1 cellular context compared by ENCODE assay signal in the genomic region with DNA sequence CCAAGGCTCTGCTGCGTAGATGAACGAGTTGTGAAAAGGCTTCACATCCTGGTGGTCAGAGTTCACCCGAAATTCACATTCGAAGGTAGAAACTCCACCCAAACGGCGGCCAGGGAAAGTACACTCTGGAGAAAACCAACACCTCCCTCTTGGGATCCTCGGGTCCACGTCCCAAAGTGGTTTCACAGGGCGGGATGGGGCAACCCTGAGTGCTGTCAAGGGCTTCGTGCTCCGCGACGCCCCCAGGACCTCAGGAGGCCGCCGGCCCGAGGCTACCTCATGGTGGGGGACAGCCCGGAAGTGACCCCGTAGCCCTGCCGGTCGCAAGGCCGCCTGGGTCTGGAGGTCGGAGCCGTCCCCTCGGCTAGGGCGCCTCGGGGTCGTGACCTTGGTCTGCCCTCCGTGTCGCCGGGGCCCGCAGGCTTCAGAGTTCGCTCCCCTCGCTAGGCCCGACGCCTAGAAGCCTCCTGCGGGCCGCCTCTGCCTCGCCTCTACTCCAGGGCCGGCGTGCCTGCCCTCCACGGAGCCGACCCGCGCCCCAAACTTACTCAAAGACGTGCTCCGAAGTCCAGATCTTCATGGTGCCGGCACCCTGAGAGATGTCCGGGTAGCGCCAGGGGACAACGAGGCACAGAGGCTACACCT.
TF ChIP-seq lines count a peak whose summit lies in the region.

A gene (minus strand): TSS at position 636 of the 645 bp plus-strand sequence. CDS start 56 bp downstream, at position 580.

TF ChIP-seq in K562, 482 proteins besides CTCF, POLR2A, EP300 and RAD21 (continued from another document and continues in another):
- TF ChIP-seq, protein P1, sequence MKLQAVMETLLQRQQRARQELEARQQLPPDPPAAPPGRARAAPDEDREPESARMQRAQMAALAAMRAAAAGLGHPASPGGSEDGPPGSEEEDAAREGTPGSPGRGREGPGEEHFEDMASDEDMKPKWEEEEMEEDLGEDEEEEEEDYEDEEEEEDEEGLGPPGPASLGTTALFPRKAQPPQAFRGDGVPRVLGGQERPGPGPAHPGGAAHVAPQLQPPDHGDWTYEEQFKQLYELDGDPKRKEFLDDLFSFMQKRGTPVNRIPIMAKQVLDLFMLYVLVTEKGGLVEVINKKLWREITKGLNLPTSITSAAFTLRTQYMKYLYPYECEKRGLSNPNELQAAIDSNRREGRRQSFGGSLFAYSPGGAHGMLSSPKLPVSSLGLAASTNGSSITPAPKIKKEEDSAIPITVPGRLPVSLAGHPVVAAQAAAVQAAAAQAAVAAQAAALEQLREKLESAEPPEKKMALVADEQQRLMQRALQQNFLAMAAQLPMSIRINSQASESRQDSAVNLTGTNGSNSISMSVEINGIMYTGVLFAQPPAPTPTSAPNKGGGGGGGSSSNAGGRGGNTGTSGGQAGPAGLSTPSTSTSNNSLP (IDR thresholded peaks at IDR 0.05; ENCODE audit: borderline replicate concordance, low read depth, low read length): no peak
- no peak for TF ChIP-seq PRPF4 (IDR thresholded peaks at IDR 0.05; ENCODE audit: insufficient read depth, low read depth, low read length, poor library complexity, severe bottlenecking)
- TF ChIP-seq RUNX1 (IDR thresholded peaks at IDR 0.05; ENCODE audit: low read depth): no peak
- no peak for TF ChIP-seq ZNF197 (CRISPR knock-in tag; IDR thresholded peaks at IDR 0.05; ENCODE audit: low read depth)
- TF ChIP-seq NELFE (IDR thresholded peaks at IDR 0.05; ENCODE audit: insufficient read depth, insufficient read length): no peak
- peak; percentile 51 to 70; a peak in 2 of 4 replicates for TF ChIP-seq MAZ (CRISPR knock-in tag; conservative IDR thresholded peaks at IDR 0.05 in 1 of 2, IDR thresholded peaks at IDR 0.05 in 1 of 2)
- peak; percentile 61; the same call in 1 of the 2 replicates for TF ChIP-seq MYC (IDR thresholded peaks at IDR 0.05; ENCODE audit: low read depth, low read length)
- TF ChIP-seq MYC (CRISPR knock-in tag; IDR thresholded peaks at IDR 0.05; ENCODE audit: borderline replicate concordance, low read depth): peak; percentile 91
- TF ChIP-seq MTA1 (IDR thresholded peaks at IDR 0.05; ENCODE audit: borderline replicate concordance): no peak
- TF ChIP-seq SMARCA4 (IDR thresholded peaks at IDR 0.05): no peak
- no peak for TF ChIP-seq CHCHD3 (CRISPR knock-in tag; IDR thresholded peaks at IDR 0.05)
- TF ChIP-seq ZFP30 (CRISPR knock-in tag; IDR thresholded peaks at IDR 0.05; ENCODE audit: borderline replicate concordance): no peak
- no peak for TF ChIP-seq HNRNPL (IDR thresholded peaks at IDR 0.05; ENCODE audit: low read depth, low read length)
- no peak for TF ChIP-seq HDGF (IDR thresholded peaks at IDR 0.05)
- no peak for TF ChIP-seq HMG20A (CRISPR knock-in tag; conservative IDR thresholded peaks at IDR 0.05)
- TF ChIP-seq NFIC (IDR thresholded peaks at IDR 0.05): no peak
- TF ChIP-seq, protein P2, sequence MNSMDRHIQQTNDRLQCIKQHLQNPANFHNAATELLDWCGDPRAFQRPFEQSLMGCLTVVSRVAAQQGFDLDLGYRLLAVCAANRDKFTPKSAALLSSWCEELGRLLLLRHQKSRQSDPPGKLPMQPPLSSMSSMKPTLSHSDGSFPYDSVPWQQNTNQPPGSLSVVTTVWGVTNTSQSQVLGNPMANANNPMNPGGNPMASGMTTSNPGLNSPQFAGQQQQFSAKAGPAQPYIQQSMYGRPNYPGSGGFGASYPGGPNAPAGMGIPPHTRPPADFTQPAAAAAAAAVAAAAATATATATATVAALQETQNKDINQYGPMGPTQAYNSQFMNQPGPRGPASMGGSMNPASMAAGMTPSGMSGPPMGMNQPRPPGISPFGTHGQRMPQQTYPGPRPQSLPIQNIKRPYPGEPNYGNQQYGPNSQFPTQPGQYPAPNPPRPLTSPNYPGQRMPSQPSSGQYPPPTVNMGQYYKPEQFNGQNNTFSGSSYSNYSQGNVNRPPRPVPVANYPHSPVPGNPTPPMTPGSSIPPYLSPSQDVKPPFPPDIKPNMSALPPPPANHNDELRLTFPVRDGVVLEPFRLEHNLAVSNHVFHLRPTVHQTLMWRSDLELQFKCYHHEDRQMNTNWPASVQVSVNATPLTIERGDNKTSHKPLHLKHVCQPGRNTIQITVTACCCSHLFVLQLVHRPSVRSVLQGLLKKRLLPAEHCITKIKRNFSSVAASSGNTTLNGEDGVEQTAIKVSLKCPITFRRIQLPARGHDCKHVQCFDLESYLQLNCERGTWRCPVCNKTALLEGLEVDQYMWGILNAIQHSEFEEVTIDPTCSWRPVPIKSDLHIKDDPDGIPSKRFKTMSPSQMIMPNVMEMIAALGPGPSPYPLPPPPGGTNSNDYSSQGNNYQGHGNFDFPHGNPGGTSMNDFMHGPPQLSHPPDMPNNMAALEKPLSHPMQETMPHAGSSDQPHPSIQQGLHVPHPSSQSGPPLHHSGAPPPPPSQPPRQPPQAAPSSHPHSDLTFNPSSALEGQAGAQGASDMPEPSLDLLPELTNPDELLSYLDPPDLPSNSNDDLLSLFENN (IDR thresholded peaks at IDR 0.05; ENCODE audit: low read depth in 2 of 2, low read length in 2 of 2): no peak
- TF ChIP-seq, protein P3, sequence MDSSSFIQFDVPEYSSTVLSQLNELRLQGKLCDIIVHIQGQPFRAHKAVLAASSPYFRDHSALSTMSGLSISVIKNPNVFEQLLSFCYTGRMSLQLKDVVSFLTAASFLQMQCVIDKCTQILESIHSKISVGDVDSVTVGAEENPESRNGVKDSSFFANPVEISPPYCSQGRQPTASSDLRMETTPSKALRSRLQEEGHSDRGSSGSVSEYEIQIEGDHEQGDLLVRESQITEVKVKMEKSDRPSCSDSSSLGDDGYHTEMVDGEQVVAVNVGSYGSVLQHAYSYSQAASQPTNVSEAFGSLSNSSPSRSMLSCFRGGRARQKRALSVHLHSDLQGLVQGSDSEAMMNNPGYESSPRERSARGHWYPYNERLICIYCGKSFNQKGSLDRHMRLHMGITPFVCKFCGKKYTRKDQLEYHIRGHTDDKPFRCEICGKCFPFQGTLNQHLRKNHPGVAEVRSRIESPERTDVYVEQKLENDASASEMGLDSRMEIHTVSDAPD (CRISPR knock-in tag; IDR thresholded peaks at IDR 0.05): no peak
- no peak for TF ChIP-seq RBM39 (optimal IDR thresholded peaks at IDR 0.05; ENCODE audit: low read depth, low read length)
- TF ChIP-seq, protein P4, sequence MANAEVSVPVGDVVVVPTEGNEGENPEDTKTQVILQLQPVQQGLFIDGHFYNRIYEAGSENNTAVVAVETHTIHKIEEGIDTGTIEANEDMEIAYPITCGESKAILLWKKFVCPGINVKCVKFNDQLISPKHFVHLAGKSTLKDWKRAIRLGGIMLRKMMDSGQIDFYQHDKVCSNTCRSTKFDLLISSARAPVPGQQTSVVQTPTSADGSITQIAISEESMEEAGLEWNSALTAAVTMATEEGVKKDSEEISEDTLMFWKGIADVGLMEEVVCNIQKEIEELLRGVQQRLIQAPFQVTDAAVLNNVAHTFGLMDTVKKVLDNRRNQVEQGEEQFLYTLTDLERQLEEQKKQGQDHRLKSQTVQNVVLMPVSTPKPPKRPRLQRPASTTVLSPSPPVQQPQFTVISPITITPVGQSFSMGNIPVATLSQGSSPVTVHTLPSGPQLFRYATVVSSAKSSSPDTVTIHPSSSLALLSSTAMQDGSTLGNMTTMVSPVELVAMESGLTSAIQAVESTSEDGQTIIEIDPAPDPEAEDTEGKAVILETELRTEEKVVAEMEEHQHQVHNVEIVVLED (CRISPR knock-in tag; IDR thresholded peaks at IDR 0.05): no peak
- peak; percentile 92 for TF ChIP-seq L3MBTL2 (IDR thresholded peaks at IDR 0.05)
- TF ChIP-seq SNIP1 (IDR thresholded peaks at IDR 0.05; ENCODE audit: low read depth): no peak
- no peak for TF ChIP-seq RFX1 (IDR thresholded peaks at IDR 0.05)
- no peak for TF ChIP-seq ATF1 (CRISPR knock-in tag; IDR thresholded peaks at IDR 0.05)
- peak; percentile 43; the same call in 1 of the 2 replicates for TF ChIP-seq ATF1 (tag; IDR thresholded peaks at IDR 0.05)
- no peak for TF ChIP-seq U2AF1 (optimal IDR thresholded peaks at IDR 0.05; ENCODE audit: low read depth, low read length)
- no peak for TF ChIP-seq ZNF436 (CRISPR knock-in tag; IDR thresholded peaks at IDR 0.05)
- TF ChIP-seq, protein P5, sequence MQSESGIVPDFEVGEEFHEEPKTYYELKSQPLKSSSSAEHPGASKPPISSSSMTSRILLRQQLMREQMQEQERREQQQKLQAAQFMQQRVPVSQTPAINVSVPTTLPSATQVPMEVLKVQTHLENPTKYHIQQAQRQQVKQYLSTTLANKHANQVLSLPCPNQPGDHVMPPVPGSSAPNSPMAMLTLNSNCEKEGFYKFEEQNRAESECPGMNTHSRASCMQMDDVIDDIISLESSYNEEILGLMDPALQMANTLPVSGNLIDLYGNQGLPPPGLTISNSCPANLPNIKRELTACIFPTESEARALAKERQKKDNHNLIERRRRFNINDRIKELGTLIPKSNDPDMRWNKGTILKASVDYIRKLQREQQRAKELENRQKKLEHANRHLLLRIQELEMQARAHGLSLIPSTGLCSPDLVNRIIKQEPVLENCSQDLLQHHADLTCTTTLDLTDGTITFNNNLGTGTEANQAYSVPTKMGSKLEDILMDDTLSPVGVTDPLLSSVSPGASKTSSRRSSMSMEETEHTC (IDR thresholded peaks at IDR 0.05): no peak
- no peak for TF ChIP-seq PRMT5 (CRISPR knock-in tag; IDR thresholded peaks at IDR 0.05)
- TF ChIP-seq, protein P6, sequence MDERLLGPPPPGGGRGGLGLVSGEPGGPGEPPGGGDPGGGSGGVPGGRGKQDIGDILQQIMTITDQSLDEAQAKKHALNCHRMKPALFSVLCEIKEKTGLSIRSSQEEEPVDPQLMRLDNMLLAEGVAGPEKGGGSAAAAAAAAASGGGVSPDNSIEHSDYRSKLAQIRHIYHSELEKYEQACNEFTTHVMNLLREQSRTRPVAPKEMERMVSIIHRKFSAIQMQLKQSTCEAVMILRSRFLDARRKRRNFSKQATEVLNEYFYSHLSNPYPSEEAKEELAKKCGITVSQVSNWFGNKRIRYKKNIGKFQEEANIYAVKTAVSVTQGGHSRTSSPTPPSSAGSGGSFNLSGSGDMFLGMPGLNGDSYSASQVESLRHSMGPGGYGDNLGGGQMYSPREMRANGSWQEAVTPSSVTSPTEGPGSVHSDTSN (CRISPR knock-in tag; IDR thresholded peaks at IDR 0.05; ENCODE audit: low read depth): no peak
- TF ChIP-seq, protein P6 (tag; conservative IDR thresholded peaks at IDR 0.05; ENCODE audit: low read depth): no peak
- no peak for TF ChIP-seq ZNF134 (CRISPR knock-in tag; conservative IDR thresholded peaks at IDR 0.05)
- no peak for TF ChIP-seq RFX5 (IDR thresholded peaks at IDR 0.05; ENCODE audit: low read depth, low read length)
- TF ChIP-seq U2AF2 (optimal IDR thresholded peaks at IDR 0.05; ENCODE audit: low read depth, low read length): no peak
- no peak for TF ChIP-seq ZBTB8A (IDR thresholded peaks at IDR 0.05; ENCODE audit: partially characterized antibody)
- TF ChIP-seq, protein P7, sequence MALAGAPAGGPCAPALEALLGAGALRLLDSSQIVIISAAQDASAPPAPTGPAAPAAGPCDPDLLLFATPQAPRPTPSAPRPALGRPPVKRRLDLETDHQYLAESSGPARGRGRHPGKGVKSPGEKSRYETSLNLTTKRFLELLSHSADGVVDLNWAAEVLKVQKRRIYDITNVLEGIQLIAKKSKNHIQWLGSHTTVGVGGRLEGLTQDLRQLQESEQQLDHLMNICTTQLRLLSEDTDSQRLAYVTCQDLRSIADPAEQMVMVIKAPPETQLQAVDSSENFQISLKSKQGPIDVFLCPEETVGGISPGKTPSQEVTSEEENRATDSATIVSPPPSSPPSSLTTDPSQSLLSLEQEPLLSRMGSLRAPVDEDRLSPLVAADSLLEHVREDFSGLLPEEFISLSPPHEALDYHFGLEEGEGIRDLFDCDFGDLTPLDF (CRISPR knock-in tag; IDR thresholded peaks at IDR 0.05): no peak
- no peak for TF ChIP-seq ZNF41 (CRISPR knock-in tag; conservative IDR thresholded peaks at IDR 0.05)
- no peak for TF ChIP-seq ZNF212 (CRISPR knock-in tag; IDR thresholded peaks at IDR 0.05)
- peak; percentile 27; the same call in 1 of the 2 replicates for TF ChIP-seq GATAD2B (IDR thresholded peaks at IDR 0.05; ENCODE audit: borderline replicate concordance)
- TF ChIP-seq, protein P8, sequence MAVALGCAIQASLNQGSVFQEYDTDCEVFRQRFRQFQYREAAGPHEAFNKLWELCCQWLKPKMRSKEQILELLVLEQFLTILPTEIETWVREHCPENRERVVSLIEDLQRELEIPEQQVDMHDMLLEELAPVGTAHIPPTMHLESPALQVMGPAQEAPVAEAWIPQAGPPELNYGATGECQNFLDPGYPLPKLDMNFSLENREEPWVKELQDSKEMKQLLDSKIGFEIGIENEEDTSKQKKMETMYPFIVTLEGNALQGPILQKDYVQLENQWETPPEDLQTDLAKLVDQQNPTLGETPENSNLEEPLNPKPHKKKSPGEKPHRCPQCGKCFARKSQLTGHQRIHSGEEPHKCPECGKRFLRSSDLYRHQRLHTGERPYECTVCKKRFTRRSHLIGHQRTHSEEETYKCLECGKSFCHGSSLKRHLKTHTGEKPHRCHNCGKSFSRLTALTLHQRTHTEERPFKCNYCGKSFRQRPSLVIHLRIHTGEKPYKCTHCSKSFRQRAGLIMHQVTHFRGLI (CRISPR knock-in tag; IDR thresholded peaks at IDR 0.05): no peak
- TF ChIP-seq, protein P9, sequence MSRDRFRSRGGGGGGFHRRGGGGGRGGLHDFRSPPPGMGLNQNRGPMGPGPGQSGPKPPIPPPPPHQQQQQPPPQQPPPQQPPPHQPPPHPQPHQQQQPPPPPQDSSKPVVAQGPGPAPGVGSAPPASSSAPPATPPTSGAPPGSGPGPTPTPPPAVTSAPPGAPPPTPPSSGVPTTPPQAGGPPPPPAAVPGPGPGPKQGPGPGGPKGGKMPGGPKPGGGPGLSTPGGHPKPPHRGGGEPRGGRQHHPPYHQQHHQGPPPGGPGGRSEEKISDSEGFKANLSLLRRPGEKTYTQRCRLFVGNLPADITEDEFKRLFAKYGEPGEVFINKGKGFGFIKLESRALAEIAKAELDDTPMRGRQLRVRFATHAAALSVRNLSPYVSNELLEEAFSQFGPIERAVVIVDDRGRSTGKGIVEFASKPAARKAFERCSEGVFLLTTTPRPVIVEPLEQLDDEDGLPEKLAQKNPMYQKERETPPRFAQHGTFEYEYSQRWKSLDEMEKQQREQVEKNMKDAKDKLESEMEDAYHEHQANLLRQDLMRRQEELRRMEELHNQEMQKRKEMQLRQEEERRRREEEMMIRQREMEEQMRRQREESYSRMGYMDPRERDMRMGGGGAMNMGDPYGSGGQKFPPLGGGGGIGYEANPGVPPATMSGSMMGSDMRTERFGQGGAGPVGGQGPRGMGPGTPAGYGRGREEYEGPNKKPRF (IDR thresholded peaks at IDR 0.05; ENCODE audit: low read depth, low read length): no peak
- peak; percentile 20 for TF ChIP-seq RB1 (IDR thresholded peaks at IDR 0.05; ENCODE audit: low read depth)
- TF ChIP-seq PTTG1 (tag; IDR thresholded peaks at IDR 0.05; ENCODE audit: low read depth): no peak
- TF ChIP-seq TCF3 (CRISPR knock-in tag; IDR thresholded peaks at IDR 0.05): no peak; the same call in 1 of the 2 replicates
